Comparison of ENCODE assay signal across 8 cellular contexts in the genomic region with DNA sequence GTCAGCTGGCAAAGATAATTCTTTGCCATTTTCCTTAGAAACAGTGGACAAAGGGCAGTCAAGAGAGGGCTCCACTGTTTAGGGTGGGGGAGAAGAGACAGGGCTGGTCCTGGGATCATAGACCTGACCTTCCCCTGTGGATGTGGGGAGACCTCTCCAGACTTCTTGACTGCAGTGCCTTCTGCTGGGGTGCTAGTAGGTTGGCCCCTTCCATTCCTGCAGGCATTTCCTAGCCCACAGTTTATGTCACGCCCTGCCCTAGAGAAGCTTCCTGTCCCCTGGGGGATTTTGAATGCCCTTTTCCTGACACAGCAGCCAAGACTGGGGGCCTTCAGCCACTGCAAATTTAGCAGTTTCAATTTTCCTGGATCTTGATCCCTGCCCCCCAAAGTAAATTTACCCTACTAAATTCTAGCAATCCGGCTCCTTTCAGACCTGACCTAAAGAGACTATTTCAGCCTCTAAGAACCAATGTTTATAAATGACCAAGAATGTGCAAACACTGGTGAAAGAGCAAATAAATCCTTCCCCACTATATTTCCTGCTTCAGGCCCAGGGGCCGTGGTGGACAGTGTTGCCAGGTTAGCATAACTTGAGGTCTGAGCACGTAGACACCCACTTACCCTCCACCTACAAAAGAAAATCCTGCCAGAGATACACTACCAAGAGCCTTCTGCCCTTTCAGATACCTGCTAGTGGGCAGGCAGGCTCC. TPM values are rescaled to one million over a fixed set of nuclear protein-coding genes. Genes with fewer than 3 reads are reported as not detected.
A peak's percentile ranks its signal among the peaks of the same experiment; 100 is the strongest.
DNase-seq lines count a peak whose midpoint lies in the region; ATAC-seq and TF ChIP-seq lines count a peak whose summit lies in the region.

No MANE protein-coding gene starts in this region.

- H3K9me2 ChIP-seq in hepatocyte (replicated peaks; ENCODE audit: insufficient read depth), result no peaks in the 10 kb centered on the region

- TF ChIP-seq CTCF in Panc1 (IDR thresholded peaks at IDR 0.05) (no peak; the same call in 1 of the 2 replicates), hepatocyte (IDR thresholded peaks at IDR 0.05; ENCODE audit: poor library complexity) (no peak), prostate gland (IDR thresholded peaks at IDR 0.05) (no peak)

- in situ Hi-C loops in Panc1 (cut with HindIII; ENCODE audit: low pct_unique_long_range_greater_than_20kb, low sequenced_read_pairs), result no loop called here

- 29% methylated on average over 4 of the region's 4 CpGs for WGBS in hepatocyte (ENCODE audit: low lambda C conversion rate, missing lambda C conversion rate)
- WGBS in prostate gland, result 42% methylated on average over 4 of the region's 4 CpGs

- no peak overlapping the region for H3K27ac ChIP-seq in Panc1 (ENCODE audit: low read length)
- peak overlapping the region; percentile 99 for H3K27ac ChIP-seq in hepatocyte
- H3K27ac ChIP-seq in prostate gland, result peak overlapping the region; percentile 51 to 68

- H3K4me3 ChIP-seq in Panc1 (ENCODE audit: low read depth in 2 of 2, low read length in 2 of 2) (no peak overlapping the region), hepatocyte (no peak overlapping the region), prostate gland (no peak overlapping the region)

- H3K4me1 ChIP-seq in Panc1 (ENCODE audit: control insufficient read depth, insufficient read depth, low read length) (peaks cover 8% of the 10 kb centered on the region; the same call in 1 of the 2 replicates), hepatocyte (ENCODE audit: insufficient read depth) (peaks cover 62% of the 10 kb centered on the region), prostate gland (replicated peaks) (peaks cover 38% of the 10 kb centered on the region)

- ATAC-seq in Panc1, result peak; percentile 62

- H3K27me3 ChIP-seq in Panc1 (ENCODE audit: control insufficient read depth, insufficient read depth, low read length) (no peaks in the 10 kb centered on the region), hepatocyte (no peaks in the 10 kb centered on the region), prostate gland (replicated peaks; ENCODE audit: insufficient read depth) (no peaks in the 10 kb centered on the region)

- intact Hi-C loops in Panc1 (cut with micrococcal nuclease; ENCODE audit: unreplicated experiment) (no loop called here), prostate gland (cut with DNase I) (loop anchor here (2.0 to 5.0 kb wide), 2 partner anchors 60 to 115 kb away; a partner anchor contains a TSS)

- H4K20me1 ChIP-seq in hepatocyte (ENCODE audit: insufficient read depth, poor library complexity, severe bottlenecking), result no peaks in the 10 kb centered on the region

- no TSS peak for BruUV-seq in Panc1 (replicated peaks; lab: Mats Ljungman, UMichigan)

- TF ChIP-seq POLR2A in prostate gland (IDR thresholded peaks at IDR 0.05), result no peak

- peak overlapping the region; percentile 81 for H3K4me2 ChIP-seq in hepatocyte

- H2AFZ ChIP-seq in hepatocyte, result no peak overlapping the region

- DNase-seq in EH (ENCODE audit: low read depth) (peak; percentile 51), Panc1 (ENCODE audit: low read depth, low spot score) (no peak), hepatocyte (ENCODE audit: low spot score) (peak; percentile 34), prostate gland (ENCODE audit: low spot score) (no peak), NCI-H2196 treated with DMSO at 0.1 percent for 48 hours (lab: John Stamatoyannopoulos, UW; ENCODE audit: unreplicated experiment) (no peak), HCEC 1CT (no peak), islet precursor cell (no peak)
- DNase-seq in activated naive CD4-positive, alpha-beta T cell treated with Interleukin-2 at 50 U/mL for 16 hours, result no peak

- H3K79me2 ChIP-seq in hepatocyte, result peaks cover 10% of the 10 kb centered on the region

- CTCF ChIA-PET in Panc1 (lab: Charles Lee), result interaction anchor here (0.6 to 2.3 kb wide), 7 partner anchors 10 to 647 kb away, joined by 3 to 21 read pairs (median 4); no protein-coding TSS in a partner anchor

- H3K9me3 ChIP-seq in Panc1 (ENCODE audit: control insufficient read depth, insufficient read depth, low read depth, low read length), result no peaks in the 10 kb centered on the region
- H3K9me3 ChIP-seq in hepatocyte (ENCODE audit: low read depth), result no peaks in the 10 kb centered on the region
- H3K9me3 ChIP-seq in prostate gland, result no peaks in the 10 kb centered on the region

- POLR2A ChIA-PET in Panc1 (lab: Charles Lee), result no interaction called here

- H3K36me3 ChIP-seq in Panc1 (ENCODE audit: control insufficient read depth, insufficient read depth, low read length) (no peaks in the 10 kb centered on the region), hepatocyte (replicated peaks; ENCODE audit: insufficient read depth, low read depth) (no peaks in the 10 kb centered on the region), prostate gland (no peaks in the 10 kb centered on the region)

RNA-seq across cellular contexts. Expression of a gene that starts 58.4 kb away (rescaled TPM):
- 21.5 TPM for total RNA-seq in Panc1 (2021; ENCODE audit: unreplicated experiment)
- 25.3 TPM for polyA plus RNA-seq in Panc1 (2012; ENCODE audit: insufficient read length)
- total RNA-seq in hepatocyte, result 55.8 and 58.6 TPM in 2 replicates
- 33.9 and 43.6 TPM in 2 replicates for polyA plus RNA-seq in hepatocyte
- 10 to 100 TPM; 76.3 to 88.3 TPM for total RNA-seq in prostate gland

Comparison
In these comparisons a context has a peak if more than half of its experiments do, and no peak if none do; other contexts are left out.
1. DNase-seq: peak in EH (single experiment) and hepatocyte (single experiment); none in Panc1 (single experiment), prostate gland (single experiment), NCI-H2196 treated with DMSO at 0.1 percent for 48 hours (single experiment), HCEC 1CT (single experiment), islet precursor cell (single experiment) and activated naive CD4-positive, alpha-beta T cell treated with Interleukin-2 at 50 U/mL for 16 hours (single experiment).